Comparison of ENCODE assay signal across 8 cellular contexts in the genomic region with DNA sequence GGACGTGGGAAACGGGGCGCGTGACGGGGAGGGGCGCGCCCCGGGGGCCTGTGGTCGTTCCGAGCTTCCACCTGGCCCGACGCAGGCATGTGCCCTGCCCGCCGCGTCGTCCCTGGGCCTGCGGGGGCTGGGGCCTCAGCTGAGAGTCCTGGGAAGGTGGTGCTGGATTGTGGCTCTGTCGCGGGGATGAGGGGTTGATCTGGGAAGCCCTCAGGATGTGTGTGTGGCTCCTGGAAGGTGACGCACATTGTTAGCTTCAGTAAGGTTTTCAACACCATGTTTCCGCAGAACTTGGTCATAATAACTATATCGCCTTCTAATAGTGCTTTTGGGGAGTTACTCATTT.
DNase-seq lines count a peak whose midpoint lies in the region; ATAC-seq and TF ChIP-seq lines count a peak whose summit lies in the region.

No MANE protein-coding gene starts in this region.

- H3K4me3 ChIP-seq in WERI-Rb-1 (ENCODE audit: low read depth, low read length) (peak overlapping the region; percentile 72), fibroblast of pulmonary artery (replicated peaks; ENCODE audit: low read depth, low read length) (peak overlapping the region; percentile 79)

- H3K9me3 ChIP-seq in WERI-Rb-1 (ENCODE audit: severe bottlenecking): no peaks in the 10 kb centered on the region

- peaks cover 22% of the 10 kb centered on the region for H3K36me3 ChIP-seq in WERI-Rb-1

- DNase-seq in NCI-H2196 (lab: John Stamatoyannopoulos, UW; ENCODE audit: unreplicated experiment) (peak; percentile 12), NCI-H2196 treated with DMSO at 0.1 percent for 48 hours (lab: John Stamatoyannopoulos, UW; ENCODE audit: unreplicated experiment) (no peak), WERI-Rb-1 (peak; percentile 36), fibroblast of pulmonary artery (ENCODE audit: low read depth) (peak; percentile 46), pons (ENCODE audit: low spot score) (peak; percentile 7), RPMI8226 (no peak)
- DNase-seq in stimulated activated naive CD4-positive, alpha-beta T cell (lab: John Stamatoyannopoulos, UW): no peak

- TF ChIP-seq CTCF in WERI-Rb-1 (IDR thresholded peaks at IDR 0.05; ENCODE audit: low read depth, low read length) (no peak), fibroblast of pulmonary artery (IDR thresholded peaks at IDR 0.05; ENCODE audit: low read length, missing control alignments) (no peak)

- peak; percentile 18 for ATAC-seq in HG02852 (IDR thresholded peaks at IDR 0.05; ENCODE audit: unreplicated experiment)

- no peaks in the 10 kb centered on the region for H3K27me3 ChIP-seq in WERI-Rb-1 (ENCODE audit: insufficient read depth, low read depth, severe bottlenecking)

- peak overlapping the region; percentile 86 for H3K27ac ChIP-seq in WERI-Rb-1

Comparison
In these comparisons a context has a peak if more than half of its experiments do, and no peak if none do; other contexts are left out.
1. DNase-seq: peak in NCI-H2196 (single experiment), WERI-Rb-1 (single experiment), fibroblast of pulmonary artery (single experiment) and pons (single experiment); none in NCI-H2196 treated with DMSO at 0.1 percent for 48 hours (single experiment), stimulated activated naive CD4-positive, alpha-beta T cell (0 of 6) and RPMI8226 (single experiment).